ENCODE assay signal across 9 cellular contexts in genomic region chr10:58781873-58782488, GRCh38.
DNase-seq lines count a peak whose midpoint lies in the region; ATAC-seq and TF ChIP-seq lines count a peak whose summit lies in the region.
"Had no signal": no experiment of that assay in that cellular context is flagged by ENCODE, and none has a peak within 500 bp of the region (broad histone marks: within the 10 kb centered on the region; RNA-seq: fewer than 3 reads in every experiment).

No MANE protein-coding gene starts in this region.

- no peaks in the 10 kb centered on the region for H3K36me3 Mint-ChIP-seq in brain
- no peaks in the 10 kb centered on the region for H3K36me3 Mint-ChIP-seq in stimulated activated effector memory CD8-positive, alpha-beta T cell treated with anti-CD3 and anti-CD28 coated beads, Interleukin-12 subunit alpha, Interleukin-12 subunit beta, amount 100 ng/mL, for 72 hours
- no peaks in the 10 kb centered on the region for H3K36me3 Mint-ChIP-seq in activated T-cell treated with anti-CD3 and anti-CD28 coated beads, Interleukin-2, amount 50 U/mL, for 4 hours (ENCODE audit: insufficient read depth)
- H3K36me3 Mint-ChIP-seq: naive B cell had no signal

- H3K36me3 ChIP-seq in uterus = no peaks in the 10 kb centered on the region

- H3K4me1 Mint-ChIP-seq in brain = peaks cover 41% of the 10 kb centered on the region
- no peaks in the 10 kb centered on the region for H3K4me1 Mint-ChIP-seq in stimulated activated effector memory CD8-positive, alpha-beta T cell treated with anti-CD3 and anti-CD28 coated beads, Interleukin-12 subunit alpha, Interleukin-12 subunit beta, amount 100 ng/mL, for 72 hours
- H3K4me1 Mint-ChIP-seq in activated T-cell treated with anti-CD3 and anti-CD28 coated beads, Interleukin-2, amount 50 U/mL, for 4 hours (ENCODE audit: low read depth) = no peaks in the 10 kb centered on the region
- H3K4me1 Mint-ChIP-seq: naive B cell had no signal

- no peak for TF ChIP-seq POLR2A in uterus (IDR thresholded peaks at IDR 0.05)

- TF ChIP-seq CTCF in brain (conservative IDR thresholded peaks at IDR 0.05) = peak; percentile 78 to 82
- peak; percentile 38 to 59 (median 50) for TF ChIP-seq CTCF in uterus (IDR thresholded peaks at IDR 0.05)

- no peaks in the 10 kb centered on the region for H3K9me3 ChIP-seq in uterus

- no peak overlapping the region for H3K27ac ChIP-seq in uterus

- H3K27ac Mint-ChIP-seq in brain = peak overlapping the region in 4 of 5 experiments; percentile 33 to 77 (median 65)
- no peak overlapping the region for H3K27ac Mint-ChIP-seq in stimulated activated effector memory CD8-positive, alpha-beta T cell treated with anti-CD3 and anti-CD28 coated beads, Interleukin-12 subunit alpha, Interleukin-12 subunit beta, amount 100 ng/mL, for 72 hours
- H3K27ac Mint-ChIP-seq: naive B cell had no signal

- H3K27me3 ChIP-seq in uterus = no peaks in the 10 kb centered on the region

- DNase-seq in DMS153 treated with DMSO at 0.1 percent for 48 hours (lab: John Stamatoyannopoulos, UW; ENCODE audit: unreplicated experiment) (peak; percentile 59), NCI-H1436 treated with DMSO at 0.1 percent for 48 hours (lab: John Stamatoyannopoulos, UW) (peak; percentile 22), kidney tubule cell (ENCODE audit: low spot score) (peak; percentile 61), uterus (no peak)
- no peak for DNase-seq in stimulated activated effector memory CD8-positive, alpha-beta T cell treated with anti-CD3 and anti-CD28 coated beads, Interleukin-12 subunit alpha, Interleukin-12 subunit beta, amount 100 ng/mL, for 72 hours (ENCODE audit: low spot score in 2 of 2)
- DNase-seq in activated T-cell treated with anti-CD3 and anti-CD28 coated beads, Interleukin-2, amount 50 U/mL, for 4 hours = no peak
- DNase-seq: naive B cell had no signal

- no peak overlapping the region for H3K4me3 Mint-ChIP-seq in brain
- H3K4me3 Mint-ChIP-seq in stimulated activated effector memory CD8-positive, alpha-beta T cell treated with anti-CD3 and anti-CD28 coated beads, Interleukin-12 subunit alpha, Interleukin-12 subunit beta, amount 100 ng/mL, for 72 hours = no peak overlapping the region
- no peak overlapping the region for H3K4me3 Mint-ChIP-seq in activated T-cell treated with anti-CD3 and anti-CD28 coated beads, Interleukin-2, amount 50 U/mL, for 4 hours
- H3K4me3 Mint-ChIP-seq: naive B cell had no signal

- intact Hi-C loops in uterus (cut with DNase I; ENCODE audit: low total_unique reads) = no loop called here

- no peaks in the 10 kb centered on the region for H3K27me3 Mint-ChIP-seq in brain
- H3K27me3 Mint-ChIP-seq in activated T-cell treated with anti-CD3 and anti-CD28 coated beads, Interleukin-2, amount 50 U/mL, for 4 hours (ENCODE audit: low read depth) = peaks cover 2% of the 10 kb centered on the region

- H3K4me1 ChIP-seq in uterus = no peaks in the 10 kb centered on the region

- H3K4me3 ChIP-seq in uterus = no peak overlapping the region

- H3K9me3 Mint-ChIP-seq in brain = no peaks in the 10 kb centered on the region
- H3K9me3 Mint-ChIP-seq in stimulated activated effector memory CD8-positive, alpha-beta T cell treated with anti-CD3 and anti-CD28 coated beads, Interleukin-12 subunit alpha, Interleukin-12 subunit beta, amount 100 ng/mL, for 72 hours = no peaks in the 10 kb centered on the region
- no peaks in the 10 kb centered on the region for H3K9me3 Mint-ChIP-seq in activated T-cell treated with anti-CD3 and anti-CD28 coated beads, Interleukin-2, amount 50 U/mL, for 4 hours
- H3K9me3 Mint-ChIP-seq: naive B cell had no signal

- peak; percentile 52 for ATAC-seq in GM21786 (IDR thresholded peaks at IDR 0.05; ENCODE audit: unreplicated experiment)
- no peak for ATAC-seq in stimulated activated effector memory CD8-positive, alpha-beta T cell treated with anti-CD3 and anti-CD28 coated beads, Interleukin-12 subunit alpha, Interleukin-12 subunit beta, amount 100 ng/mL, for 72 hours
- ATAC-seq in activated T-cell treated with anti-CD3 and anti-CD28 coated beads, Interleukin-2, amount 50 U/mL, for 4 hours = no peak

Comparison
In these comparisons a context has a peak if more than half of its experiments do, and no peak if none do; other contexts are left out.
1. DNase-seq: peak in DMS153 treated with DMSO at 0.1 percent for 48 hours (single experiment), NCI-H1436 treated with DMSO at 0.1 percent for 48 hours (single experiment) and kidney tubule cell (single experiment); none in uterus (0 of 2), stimulated activated effector memory CD8-positive, alpha-beta T cell treated with anti-CD3 and anti-CD28 coated beads, Interleukin-12 subunit alpha, Interleukin-12 subunit beta, amount 100 ng/mL, for 72 hours (0 of 2) and activated T-cell treated with anti-CD3 and anti-CD28 coated beads, Interleukin-2, amount 50 U/mL, for 4 hours (single experiment).